In the genomic region with DNA sequence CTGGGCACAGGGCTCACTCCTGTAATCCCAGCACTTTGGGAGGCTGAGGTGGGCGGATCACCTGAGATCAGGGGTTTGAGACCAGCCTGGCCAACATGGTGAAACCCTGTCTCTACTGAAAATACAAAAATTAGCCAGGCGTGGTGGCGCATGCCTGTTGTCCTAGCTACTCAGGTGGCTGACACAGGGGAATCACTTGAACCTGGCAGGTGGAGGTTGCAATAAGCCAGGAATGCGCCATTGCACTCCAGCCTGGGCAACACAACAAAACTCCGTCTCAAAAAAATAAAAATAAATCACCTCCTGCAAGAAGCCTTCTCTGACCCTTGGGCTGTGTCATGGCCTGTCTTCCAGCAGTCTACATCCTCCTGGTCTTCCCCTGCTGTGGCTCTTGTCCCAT, we compare ENCODE assay signal across 8 cellular contexts.
A peak's percentile ranks its signal among the peaks of the same experiment; 100 is the strongest.
DNase-seq lines count a peak whose midpoint lies in the region; ATAC-seq and TF ChIP-seq lines count a peak whose summit lies in the region.
"Not testable (repeated sequence)": the region's sequence is repeated elsewhere in the genome, so short reads cannot be mapped to it uniquely, and the experiment has no call there.

No MANE protein-coding gene starts in this region.

- peak overlapping the region in 4 of 8 donors; percentile 24 to 84 (median 60) for H3K27ac Mint-ChIP-seq in CD8-positive, alpha-beta memory T cell
- peak overlapping the region; percentile 68 for H3K27ac Mint-ChIP-seq in activated B cell treated with CpG ODN at 0.5 μM for 24 hours
- peak overlapping the region; percentile 60 for H3K27ac Mint-ChIP-seq in activated CD8-positive, alpha-beta memory T cell treated with anti-CD3 and anti-CD28 coated beads, Interleukin-2, amount 10 ng/mL, durations not matched to agents 7 days and 5 days
- H3K27ac Mint-ChIP-seq in activated naive CD4-positive, alpha-beta T cell treated with anti-CD3 and anti-CD28 coated beads, Interleukin-2, amount 50 U/mL, for 72 hours: peak overlapping the region; percentile 22 to 89
- peak overlapping the region; percentile 94 for H3K27ac Mint-ChIP-seq in nephron progenitor cell

- peaks cover 22% of the 10 kb centered on the region for H3K4me1 ChIP-seq in CD8-positive, alpha-beta memory T cell (ENCODE audit: insufficient read depth, low read length)
- H3K4me1 ChIP-seq in hepatocyte (ENCODE audit: insufficient read depth): peaks cover 42% of the 10 kb centered on the region
- peaks cover 4 to 25% of the 10 kb centered on the region in 2 donors for H3K4me1 ChIP-seq in uterus

- intact Hi-C loops in activated B cell treated with CpG ODN at 0.5 μM for 24 hours (cut with micrococcal nuclease): loop anchor here (10.0 kb wide), 2 partner anchors 48 to 582 kb away; no protein-coding TSS in a partner anchor
- intact Hi-C loops in uterus (cut with DNase I; ENCODE audit: low total_unique reads): not testable (repeated sequence)

- peaks cover 23 to 39% (median 28%) of the 10 kb centered on the region in 3 donors for H3K4me1 Mint-ChIP-seq in CD8-positive, alpha-beta memory T cell
- H3K4me1 Mint-ChIP-seq in activated B cell treated with CpG ODN at 0.5 μM for 24 hours: peaks cover 54% of the 10 kb centered on the region
- peaks cover 91% of the 10 kb centered on the region for H3K4me1 Mint-ChIP-seq in activated CD8-positive, alpha-beta memory T cell treated with anti-CD3 and anti-CD28 coated beads, Interleukin-2, amount 10 ng/mL, durations not matched to agents 7 days and 5 days
- H3K4me1 Mint-ChIP-seq in nephron progenitor cell: peaks cover 79% of the 10 kb centered on the region

- not testable (repeated sequence) for H3K79me2 ChIP-seq in hepatocyte

- H3K27me3 ChIP-seq in CD8-positive, alpha-beta memory T cell (ENCODE audit: insufficient read depth, low read length, poor library complexity, severe bottlenecking); hepatocyte; uterus: not testable (repeated sequence)

- TF ChIP-seq CTCF in activated B cell treated with CpG ODN at 0.5 μM for 24 hours (IDR thresholded peaks at IDR 0.05); hepatocyte (IDR thresholded peaks at IDR 0.05; ENCODE audit: poor library complexity); nephron progenitor cell (IDR thresholded peaks at IDR 0.05); uterus (IDR thresholded peaks at IDR 0.05): not testable (repeated sequence)

- not testable (repeated sequence) for H3K9me2 ChIP-seq in hepatocyte (replicated peaks; ENCODE audit: insufficient read depth)

- CTCF ChIA-PET in CD8-positive, alpha-beta memory T cell (lab: Charles Lee); activated B cell treated with CpG ODN at 0.5 μM for 24 hours (lab: Charles Lee): not testable (repeated sequence)
- CTCF ChIA-PET in activated CD8-positive, alpha-beta memory T cell treated with anti-CD3 and anti-CD28 coated beads, Interleukin-2, amount 10 ng/mL, durations not matched to agents 7 days and 5 days (lab: Charles Lee): interaction anchor here (1.5 to 4.1 kb wide), 4 partner anchors 9 to 152 kb away, joined by 3 to 27 read pairs (median 4); a partner anchor contains a TSS

- POLR2A ChIA-PET in CD8-positive, alpha-beta memory T cell (lab: Charles Lee): not testable (repeated sequence)
- POLR2A ChIA-PET in activated B cell treated with CpG ODN at 0.5 μM for 24 hours (lab: Charles Lee): interaction anchor here (0.6 to 3.7 kb wide), 4 partner anchors 8 to 152 kb away, joined by 5 to 32 read pairs (median 24); a partner anchor contains a TSS

- H3K9me3 ChIP-seq in CD8-positive, alpha-beta memory T cell (ENCODE audit: low read length); hepatocyte (ENCODE audit: low read depth); uterus: not testable (repeated sequence)

- peak overlapping the region; percentile 47 for H3K27ac ChIP-seq in CD8-positive, alpha-beta memory T cell (ENCODE audit: low read depth, low read length)
- H3K27ac ChIP-seq in hepatocyte (peak overlapping the region; percentile 78), uterus (peak overlapping the region; percentile 63 to 75)

- not testable (repeated sequence) for H4K20me1 ChIP-seq in hepatocyte (ENCODE audit: insufficient read depth, poor library complexity, severe bottlenecking)

- not testable (repeated sequence) for TF ChIP-seq POLR2A in uterus (IDR thresholded peaks at IDR 0.05)

- not testable (repeated sequence) for H3K4me3 ChIP-seq in CD8-positive, alpha-beta memory T cell (ENCODE audit: low read length); hepatocyte; uterus

- H3K27me3 Mint-ChIP-seq in CD8-positive, alpha-beta memory T cell; activated B cell treated with CpG ODN at 0.5 μM for 24 hours; activated CD8-positive, alpha-beta memory T cell treated with anti-CD3 and anti-CD28 coated beads, Interleukin-2, amount 10 ng/mL, durations not matched to agents 7 days and 5 days; nephron progenitor cell (ENCODE audit: low read depth, poor library complexity): not testable (repeated sequence)

- not testable (repeated sequence) for H3K9me3 Mint-ChIP-seq in CD8-positive, alpha-beta memory T cell; activated B cell treated with CpG ODN at 0.5 μM for 24 hours; activated CD8-positive, alpha-beta memory T cell treated with anti-CD3 and anti-CD28 coated beads, Interleukin-2, amount 10 ng/mL, durations not matched to agents 7 days and 5 days (ENCODE audit: low read depth); activated naive CD4-positive, alpha-beta T cell treated with anti-CD3 and anti-CD28 coated beads, Interleukin-2, amount 50 U/mL, for 72 hours; nephron progenitor cell

- ATAC-seq in activated B cell treated with CpG ODN at 0.5 μM for 24 hours (ENCODE audit: low read depth); activated CD8-positive, alpha-beta memory T cell treated with anti-CD3 and anti-CD28 coated beads, Interleukin-2, amount 10 ng/mL, durations not matched to agents 7 days and 5 days; activated naive CD4-positive, alpha-beta T cell treated with anti-CD3 and anti-CD28 coated beads, Interleukin-2, amount 50 U/mL, for 72 hours: not testable (repeated sequence)

- H3K36me3 ChIP-seq in CD8-positive, alpha-beta memory T cell (ENCODE audit: insufficient read depth, low read length); hepatocyte (replicated peaks; ENCODE audit: insufficient read depth, low read depth); uterus: not testable (repeated sequence)

- 97% methylated on average over 5 of the region's 5 CpGs for WGBS in hepatocyte (ENCODE audit: low lambda C conversion rate, missing lambda C conversion rate)

- not testable (repeated sequence) for DNase-seq in CD8-positive, alpha-beta memory T cell; activated B cell treated with CpG ODN at 0.5 μM for 24 hours; activated CD8-positive, alpha-beta memory T cell treated with anti-CD3 and anti-CD28 coated beads, Interleukin-2, amount 10 ng/mL, durations not matched to agents 7 days and 5 days; activated naive CD4-positive, alpha-beta T cell treated with anti-CD3 and anti-CD28 coated beads, Interleukin-2, amount 50 U/mL, for 72 hours (ENCODE audit: low spot score in 2 of 2); hepatocyte (ENCODE audit: low spot score); nephron progenitor cell; uterus
- DNase-seq in NCI-H2029 (lab: John Stamatoyannopoulos, UW): peak; percentile 52

- H3K4me3 Mint-ChIP-seq in CD8-positive, alpha-beta memory T cell; activated B cell treated with CpG ODN at 0.5 μM for 24 hours; activated CD8-positive, alpha-beta memory T cell treated with anti-CD3 and anti-CD28 coated beads, Interleukin-2, amount 10 ng/mL, durations not matched to agents 7 days and 5 days; nephron progenitor cell: not testable (repeated sequence)

- H3K4me2 ChIP-seq in hepatocyte: not testable (repeated sequence)

- H3K36me3 Mint-ChIP-seq in CD8-positive, alpha-beta memory T cell; activated CD8-positive, alpha-beta memory T cell treated with anti-CD3 and anti-CD28 coated beads, Interleukin-2, amount 10 ng/mL, durations not matched to agents 7 days and 5 days; activated naive CD4-positive, alpha-beta T cell treated with anti-CD3 and anti-CD28 coated beads, Interleukin-2, amount 50 U/mL, for 72 hours; nephron progenitor cell (ENCODE audit: low read depth): not testable (repeated sequence)
- peaks cover 24% of the 10 kb centered on the region for H3K36me3 Mint-ChIP-seq in activated B cell treated with CpG ODN at 0.5 μM for 24 hours (ENCODE audit: low read depth)

- H2AFZ ChIP-seq in hepatocyte: not testable (repeated sequence)
